1 cellular context compared by ENCODE assay signal in genomic region chr13:110801044-110801443, GRCh38.
TF ChIP-seq lines count a peak whose summit lies in the region.

No MANE protein-coding gene starts in this region.

TF ChIP-seq in GM23338, 12 proteins besides CTCF, POLR2A, EP300 and RAD21 (continued from another document):
- TF ChIP-seq, protein P1, sequence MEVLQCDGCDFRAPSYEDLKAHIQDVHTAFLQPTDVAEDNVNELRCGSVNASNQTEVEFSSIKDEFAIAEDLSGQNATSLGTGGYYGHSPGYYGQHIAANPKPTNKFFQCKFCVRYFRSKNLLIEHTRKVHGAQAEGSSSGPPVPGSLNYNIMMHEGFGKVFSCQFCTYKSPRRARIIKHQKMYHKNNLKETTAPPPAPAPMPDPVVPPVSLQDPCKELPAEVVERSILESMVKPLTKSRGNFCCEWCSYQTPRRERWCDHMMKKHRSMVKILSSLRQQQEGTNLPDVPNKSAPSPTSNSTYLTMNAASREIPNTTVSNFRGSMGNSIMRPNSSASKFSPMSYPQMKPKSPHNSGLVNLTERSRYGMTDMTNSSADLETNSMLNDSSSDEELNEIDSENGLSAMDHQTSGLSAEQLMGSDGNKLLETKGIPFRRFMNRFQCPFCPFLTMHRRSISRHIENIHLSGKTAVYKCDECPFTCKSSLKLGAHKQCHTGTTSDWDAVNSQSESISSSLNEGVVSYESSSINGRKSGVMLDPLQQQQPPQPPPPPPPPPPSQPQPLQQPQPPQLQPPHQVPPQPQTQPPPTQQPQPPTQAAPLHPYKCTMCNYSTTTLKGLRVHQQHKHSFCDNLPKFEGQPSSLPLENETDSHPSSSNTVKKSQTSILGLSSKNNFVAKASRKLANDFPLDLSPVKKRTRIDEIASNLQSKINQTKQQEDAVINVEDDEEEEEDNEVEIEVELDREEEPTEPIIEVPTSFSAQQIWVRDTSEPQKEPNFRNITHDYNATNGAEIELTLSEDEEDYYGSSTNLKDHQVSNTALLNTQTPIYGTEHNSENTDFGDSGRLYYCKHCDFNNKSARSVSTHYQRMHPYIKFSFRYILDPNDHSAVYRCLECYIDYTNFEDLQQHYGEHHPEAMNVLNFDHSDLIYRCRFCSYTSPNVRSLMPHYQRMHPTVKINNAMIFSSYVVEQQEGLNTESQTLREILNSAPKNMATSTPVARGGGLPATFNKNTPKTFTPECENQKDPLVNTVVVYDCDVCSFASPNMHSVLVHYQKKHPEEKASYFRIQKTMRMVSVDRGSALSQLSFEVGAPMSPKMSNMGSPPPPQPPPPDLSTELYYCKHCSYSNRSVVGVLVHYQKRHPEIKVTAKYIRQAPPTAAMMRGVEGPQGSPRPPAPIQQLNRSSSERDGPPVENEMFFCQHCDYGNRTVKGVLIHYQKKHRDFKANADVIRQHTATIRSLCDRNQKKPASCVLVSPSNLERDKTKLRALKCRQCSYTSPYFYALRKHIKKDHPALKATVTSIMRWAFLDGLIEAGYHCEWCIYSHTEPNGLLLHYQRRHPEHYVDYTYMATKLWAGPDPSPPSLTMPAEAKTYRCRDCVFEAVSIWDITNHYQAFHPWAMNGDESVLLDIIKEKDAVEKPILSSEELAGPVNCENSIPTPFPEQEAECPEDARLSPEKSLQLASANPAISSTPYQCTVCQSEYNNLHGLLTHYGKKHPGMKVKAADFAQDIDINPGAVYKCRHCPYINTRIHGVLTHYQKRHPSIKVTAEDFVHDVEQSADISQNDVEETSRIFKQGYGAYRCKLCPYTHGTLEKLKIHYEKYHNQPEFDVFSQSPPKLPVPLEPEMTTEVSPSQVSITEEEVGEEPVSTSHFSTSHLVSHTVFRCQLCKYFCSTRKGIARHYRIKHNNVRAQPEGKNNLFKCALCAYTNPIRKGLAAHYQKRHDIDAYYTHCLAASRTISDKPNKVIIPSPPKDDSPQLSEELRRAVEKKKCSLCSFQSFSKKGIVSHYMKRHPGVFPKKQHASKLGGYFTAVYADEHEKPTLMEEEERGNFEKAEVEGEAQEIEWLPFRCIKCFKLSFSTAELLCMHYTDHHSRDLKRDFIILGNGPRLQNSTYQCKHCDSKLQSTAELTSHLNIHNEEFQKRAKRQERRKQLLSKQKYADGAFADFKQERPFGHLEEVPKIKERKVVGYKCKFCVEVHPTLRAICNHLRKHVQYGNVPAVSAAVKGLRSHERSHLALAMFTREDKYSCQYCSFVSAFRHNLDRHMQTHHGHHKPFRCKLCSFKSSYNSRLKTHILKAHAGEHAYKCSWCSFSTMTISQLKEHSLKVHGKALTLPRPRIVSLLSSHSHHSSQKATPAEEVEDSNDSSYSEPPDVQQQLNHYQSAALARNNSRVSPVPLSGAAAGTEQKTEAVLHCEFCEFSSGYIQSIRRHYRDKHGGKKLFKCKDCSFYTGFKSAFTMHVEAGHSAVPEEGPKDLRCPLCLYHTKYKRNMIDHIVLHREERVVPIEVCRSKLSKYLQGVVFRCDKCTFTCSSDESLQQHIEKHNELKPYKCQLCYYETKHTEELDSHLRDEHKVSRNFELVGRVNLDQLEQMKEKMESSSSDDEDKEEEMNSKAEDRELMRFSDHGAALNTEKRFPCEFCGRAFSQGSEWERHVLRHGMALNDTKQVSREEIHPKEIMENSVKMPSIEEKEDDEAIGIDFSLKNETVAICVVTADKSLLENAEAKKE (CRISPR knock-in tag; IDR thresholded peaks at IDR 0.05), result no peak
- TF ChIP-seq, protein P2, sequence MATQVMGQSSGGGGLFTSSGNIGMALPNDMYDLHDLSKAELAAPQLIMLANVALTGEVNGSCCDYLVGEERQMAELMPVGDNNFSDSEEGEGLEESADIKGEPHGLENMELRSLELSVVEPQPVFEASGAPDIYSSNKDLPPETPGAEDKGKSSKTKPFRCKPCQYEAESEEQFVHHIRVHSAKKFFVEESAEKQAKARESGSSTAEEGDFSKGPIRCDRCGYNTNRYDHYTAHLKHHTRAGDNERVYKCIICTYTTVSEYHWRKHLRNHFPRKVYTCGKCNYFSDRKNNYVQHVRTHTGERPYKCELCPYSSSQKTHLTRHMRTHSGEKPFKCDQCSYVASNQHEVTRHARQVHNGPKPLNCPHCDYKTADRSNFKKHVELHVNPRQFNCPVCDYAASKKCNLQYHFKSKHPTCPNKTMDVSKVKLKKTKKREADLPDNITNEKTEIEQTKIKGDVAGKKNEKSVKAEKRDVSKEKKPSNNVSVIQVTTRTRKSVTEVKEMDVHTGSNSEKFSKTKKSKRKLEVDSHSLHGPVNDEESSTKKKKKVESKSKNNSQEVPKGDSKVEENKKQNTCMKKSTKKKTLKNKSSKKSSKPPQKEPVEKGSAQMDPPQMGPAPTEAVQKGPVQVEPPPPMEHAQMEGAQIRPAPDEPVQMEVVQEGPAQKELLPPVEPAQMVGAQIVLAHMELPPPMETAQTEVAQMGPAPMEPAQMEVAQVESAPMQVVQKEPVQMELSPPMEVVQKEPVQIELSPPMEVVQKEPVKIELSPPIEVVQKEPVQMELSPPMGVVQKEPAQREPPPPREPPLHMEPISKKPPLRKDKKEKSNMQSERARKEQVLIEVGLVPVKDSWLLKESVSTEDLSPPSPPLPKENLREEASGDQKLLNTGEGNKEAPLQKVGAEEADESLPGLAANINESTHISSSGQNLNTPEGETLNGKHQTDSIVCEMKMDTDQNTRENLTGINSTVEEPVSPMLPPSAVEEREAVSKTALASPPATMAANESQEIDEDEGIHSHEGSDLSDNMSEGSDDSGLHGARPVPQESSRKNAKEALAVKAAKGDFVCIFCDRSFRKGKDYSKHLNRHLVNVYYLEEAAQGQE (IDR thresholded peaks at IDR 0.05; ENCODE audit: unreplicated experiment), result no peak
- TF ChIP-seq POLR2AphosphoS5 (IDR thresholded peaks at IDR 0.05; ENCODE audit: low read depth) (no peak), CREB1 (CRISPR knock-in tag; IDR thresholded peaks at IDR 0.05; ENCODE audit: low read depth) (no peak)
